ENCODE assay signal across 26 cellular contexts in genomic region chr5:100771181-100771580, GRCh38.
"Had no signal": no experiment of that assay in that cellular context is flagged by ENCODE, and none has a peak within 500 bp of the region (broad histone marks: within the 10 kb centered on the region; RNA-seq: fewer than 3 reads in every experiment).

No MANE protein-coding gene starts in this region.

- H3K4me1 ChIP-seq: ascending aorta, pancreas, psoas muscle, right atrium auricular region, suprapubic skin, tibial nerve had no signal

- H3K27ac ChIP-seq: ascending aorta, brain microvascular endothelial cell, heart right ventricle, pancreas, psoas muscle, right atrium auricular region, suprapubic skin, tibial nerve, VCaP had no signal

- FAIRE-seq: endometrium, keratinocyte, pancreas, urothelium cell line had no signal

- H3K9me3 ChIP-seq: ascending aorta, psoas muscle, right atrium auricular region, suprapubic skin, tibial nerve had no signal

- H3K36me3 Mint-ChIP-seq: activated naive CD4-positive, alpha-beta T cell treated with anti-CD3 and anti-CD28 coated beads, Interleukin-2, amount 50 U/mL, for 72 hours; memory B cell; stimulated activated effector memory CD8-positive, alpha-beta T cell treated with anti-CD3 and anti-CD28 coated beads, Interleukin-12 subunit alpha, Interleukin-12 subunit beta, amount 100 ng/mL, for 72 hours had no signal

- H3K4me1 Mint-ChIP-seq: activated CD4-positive, alpha-beta memory T cell treated with anti-CD3 and anti-CD28 coated beads, Interleukin-2, amount 10 ng/mL, durations not matched to agents 7 days and 5 days had no signal

- H3K9me3 Mint-ChIP-seq: activated CD4-positive, alpha-beta memory T cell treated with anti-CD3 and anti-CD28 coated beads, Interleukin-2, amount 10 ng/mL, durations not matched to agents 7 days and 5 days; activated naive CD4-positive, alpha-beta T cell treated with anti-CD3 and anti-CD28 coated beads, Interleukin-2, amount 50 U/mL, for 72 hours; dendritic cell treated with granulocyte-macrophage colony-stimulating factor and Interleukin-4, amounts not matched to agents 40 ng/mL and 50 ng/mL, for 4 days; memory B cell; nephron; stimulated activated effector memory CD8-positive, alpha-beta T cell treated with anti-CD3 and anti-CD28 coated beads, Interleukin-12 subunit alpha, Interleukin-12 subunit beta, amount 100 ng/mL, for 72 hours had no signal

- H3K36me3 ChIP-seq: ascending aorta, brain microvascular endothelial cell, heart right ventricle, pancreas, right atrium auricular region, suprapubic skin, tibial nerve had no signal

- H3K4me3 ChIP-seq: ascending aorta, heart right ventricle, pancreas, psoas muscle, right atrium auricular region, suprapubic skin, tibial nerve had no signal

- H3K27me3 ChIP-seq: ascending aorta, brain microvascular endothelial cell, heart right ventricle, pancreas, right atrium auricular region, suprapubic skin, tibial nerve had no signal

- ATAC-seq: activated CD4-positive, CD25-positive, alpha-beta regulatory T cell treated with anti-CD3 and anti-CD28 coated beads, Interleukin-2, amount 50 U/mL, for 24 hours; activated naive CD4-positive, alpha-beta T cell treated with anti-CD3 and anti-CD28 coated beads, Interleukin-2, amount 50 U/mL, for 72 hours; heart right ventricle; left colon; psoas muscle; stimulated activated effector memory CD8-positive, alpha-beta T cell treated with anti-CD3 and anti-CD28 coated beads, Interleukin-12 subunit alpha, Interleukin-12 subunit beta, amount 100 ng/mL, for 72 hours; stimulated activated naive CD8-positive, alpha-beta T cell treated with anti-CD3 and anti-CD28 coated beads, Interleukin-15, amount 100 ng/mL, for 72 hours had no signal

- H3K27me3 Mint-ChIP-seq: activated CD4-positive, alpha-beta memory T cell treated with anti-CD3 and anti-CD28 coated beads, Interleukin-2, amount 10 ng/mL, durations not matched to agents 7 days and 5 days; dendritic cell treated with granulocyte-macrophage colony-stimulating factor and Interleukin-4, amounts not matched to agents 40 ng/mL and 50 ng/mL, for 4 days; stimulated activated naive CD8-positive, alpha-beta T cell treated with anti-CD3 and anti-CD28 coated beads, Interleukin-15, amount 100 ng/mL, for 72 hours had no signal

- H3K4me3 Mint-ChIP-seq: activated CD4-positive, alpha-beta memory T cell treated with anti-CD3 and anti-CD28 coated beads, Interleukin-2, amount 10 ng/mL, durations not matched to agents 7 days and 5 days; activated CD4-positive, alpha-beta T cell treated with anti-CD3 and anti-CD28 coated beads, Interleukin-2, amount 10 ng/mL, durations not matched to agents 24 days and 14 days; dendritic cell treated with granulocyte-macrophage colony-stimulating factor and Interleukin-4, amounts not matched to agents 40 ng/mL and 50 ng/mL, for 4 days; memory B cell; nephron; stimulated activated effector memory CD8-positive, alpha-beta T cell treated with anti-CD3 and anti-CD28 coated beads, Interleukin-12 subunit alpha, Interleukin-12 subunit beta, amount 100 ng/mL, for 72 hours; stimulated activated naive CD8-positive, alpha-beta T cell treated with anti-CD3 and anti-CD28 coated beads, Interleukin-15, amount 100 ng/mL, for 72 hours had no signal

- DNase-seq: activated CD4-positive, alpha-beta memory T cell treated with anti-CD3 and anti-CD28 coated beads, Interleukin-2, amount 10 ng/mL, durations not matched to agents 7 days and 5 days; activated CD4-positive, alpha-beta T cell treated with anti-CD3 and anti-CD28 coated beads, Interleukin-2, amount 10 ng/mL, durations not matched to agents 24 days and 14 days; activated effector memory CD4-positive, alpha-beta T cell treated with anti-CD3 and anti-CD28 coated beads, Interleukin-2, amount 50 U/mL, for 16 hours; activated T-cell treated with anti-CD3 and anti-CD28 coated beads for 4 hours; brain microvascular endothelial cell; caudate nucleus; effector CD4-positive, alpha-beta T cell; heart right ventricle; left colon; pancreas; psoas muscle; stimulated activated naive CD8-positive, alpha-beta T cell treated with anti-CD3 and anti-CD28 coated beads, Interleukin-15, amount 100 ng/mL, for 72 hours had no signal

- H3K27ac Mint-ChIP-seq: activated CD4-positive, alpha-beta memory T cell treated with anti-CD3 and anti-CD28 coated beads, Interleukin-2, amount 10 ng/mL, durations not matched to agents 7 days and 5 days; activated CD4-positive, alpha-beta T cell treated with anti-CD3 and anti-CD28 coated beads, Interleukin-2, amount 10 ng/mL, durations not matched to agents 24 days and 14 days; activated naive CD4-positive, alpha-beta T cell treated with anti-CD3 and anti-CD28 coated beads, Interleukin-2, amount 50 U/mL, for 72 hours; dendritic cell treated with granulocyte-macrophage colony-stimulating factor and Interleukin-4, amounts not matched to agents 40 ng/mL and 50 ng/mL, for 4 days; memory B cell; stimulated activated effector memory CD8-positive, alpha-beta T cell treated with anti-CD3 and anti-CD28 coated beads, Interleukin-12 subunit alpha, Interleukin-12 subunit beta, amount 100 ng/mL, for 72 hours; stimulated activated naive CD8-positive, alpha-beta T cell treated with anti-CD3 and anti-CD28 coated beads, Interleukin-15, amount 100 ng/mL, for 72 hours had no signal
